1 cellular context compared by ENCODE assay signal in genomic region chr2:21793461-21793860, GRCh38.
TF ChIP-seq lines count a peak whose summit lies in the region.

No MANE protein-coding gene starts in this region.

TF ChIP-seq in IMR-90, 13 proteins besides CTCF, POLR2A, EP300 and RAD21 (continued from another document):
- TF ChIP-seq MAZ (IDR thresholded peaks at IDR 0.05; ENCODE audit: borderline replicate concordance, low read depth, low read length) (no peak), MXI1 (IDR thresholded peaks at IDR 0.05; ENCODE audit: borderline replicate concordance, low read depth, low read length) (no peak), CHD1 (IDR thresholded peaks at IDR 0.05; ENCODE audit: low read depth, low read length) (no peak), RFX5 (IDR thresholded peaks at IDR 0.05; ENCODE audit: low read depth, low read length) (no peak), NFE2L2 (IDR thresholded peaks at IDR 0.05; ENCODE audit: low read depth, low read length) (no peak), CEBPB (IDR thresholded peaks at IDR 0.05; ENCODE audit: low read depth, low read length) (no peak), SMC3 (IDR thresholded peaks at IDR 0.05; ENCODE audit: low read depth, low read length) (no peak)
